In genomic region chr2:218168635-218169462, GRCh38 we compare ENCODE assay signal across 8 cellular contexts. TPM values are rescaled to one million over a fixed set of nuclear protein-coding genes. Genes with fewer than 3 reads are reported as not detected.
DNase-seq lines count a peak whose midpoint lies in the region; ATAC-seq and TF ChIP-seq lines count a peak whose summit lies in the region.

No MANE protein-coding gene starts in this region.

- H3K4me3 Mint-ChIP-seq in effector memory CD8-positive, alpha-beta T cell = no peak overlapping the region
- H3K4me3 Mint-ChIP-seq in nephron = no peak overlapping the region

- no peak for TF ChIP-seq POLR2A in thyroid gland (IDR thresholded peaks at IDR 0.05)

- no peaks in the 10 kb centered on the region for H3K27me3 ChIP-seq in thyroid gland

- peak overlapping the region in 1 of 2 donors; percentile 56 for H3K27ac Mint-ChIP-seq in effector memory CD8-positive, alpha-beta T cell
- no peak overlapping the region for H3K27ac Mint-ChIP-seq in nephron

- H3K36me3 Mint-ChIP-seq in effector memory CD8-positive, alpha-beta T cell (ENCODE audit: insufficient read depth) = peaks cover 5% of the 10 kb centered on the region
- no peaks in the 10 kb centered on the region for H3K36me3 Mint-ChIP-seq in nephron (ENCODE audit: low read depth)

- peak; percentile 72 for ATAC-seq in effector memory CD8-positive, alpha-beta T cell (replicated peaks)
- no peak for ATAC-seq in HG03442 (IDR thresholded peaks at IDR 0.05; ENCODE audit: unreplicated experiment)

- intact Hi-C loops in thyroid gland (cut with DNase I) = no loop called here

- WGBS in thyroid gland, 2 donors = 44 to 49% methylated on average over 9 of the region's 9 CpGs

- H3K36me3 ChIP-seq in thyroid gland = no peaks in the 10 kb centered on the region

- no peaks in the 10 kb centered on the region for H3K9me3 ChIP-seq in thyroid gland

- no peaks in the 10 kb centered on the region for H3K9me3 Mint-ChIP-seq in effector memory CD8-positive, alpha-beta T cell
- no peaks in the 10 kb centered on the region for H3K9me3 Mint-ChIP-seq in nephron

- no peaks in the 10 kb centered on the region for H3K4me1 ChIP-seq in thyroid gland

- H3K4me3 ChIP-seq in thyroid gland (replicated peaks in 1 of 3) = no peak overlapping the region

- peaks cover 13 to 35% of the 10 kb centered on the region in 2 donors for H3K27me3 Mint-ChIP-seq in effector memory CD8-positive, alpha-beta T cell
- H3K27me3 Mint-ChIP-seq in nephron (ENCODE audit: low read depth) = peaks cover 44% of the 10 kb centered on the region

- no peak overlapping the region for H3K27ac ChIP-seq in thyroid gland

- DNase-seq in Ammon's horn (ENCODE audit: low spot score) (peak; percentile 20), GM19238 (ENCODE audit: insufficient read length, low spot score) (peak; percentile 51), NCI-H748 (lab: John Stamatoyannopoulos, UW; ENCODE audit: unreplicated experiment) (peak; percentile 55), thyroid gland (peak; percentile 53 to 59)
- DNase-seq in activated CD4-positive, alpha-beta T cell treated with anti-CD3 and anti-CD28 coated beads, Interleukin-2, amount 50 U/mL, for 1 hour = peak; percentile 61
- DNase-seq in effector memory CD8-positive, alpha-beta T cell = peak; percentile 68 to 78 (median 77)

- TF ChIP-seq CTCF in nephron (IDR thresholded peaks at IDR 0.05; ENCODE audit: unreplicated experiment in 3 of 3) (peak; percentile 38 to 61 (median 48)), thyroid gland (IDR thresholded peaks at IDR 0.05) (peak in 5 of 6 experiments; percentile 38 to 76 (median 41))

- H3K4me1 Mint-ChIP-seq in effector memory CD8-positive, alpha-beta T cell (ENCODE audit: low read depth in 2 of 2) = peaks cover 25% of the 10 kb centered on the region in 2 donors
- H3K4me1 Mint-ChIP-seq in nephron = no peaks in the 10 kb centered on the region

RNA-seq across cellular contexts. Expression of gene CXCR1, which starts 2.1 kb away (rescaled TPM):
- under 1 TPM in 3 of 4 donors, not detected in 1; 0.13 to 0.50 (median 0.29) TPM for total RNA-seq in thyroid gland

RNA-seq across cellular contexts. Expression of gene CXCR2, which starts 43.0 kb away (rescaled TPM):
- under 1 TPM in 1 of 4 donors, not detected in 3; 0.59 TPM for total RNA-seq in thyroid gland

RNA-seq across cellular contexts. Expression of gene ARPC2, which starts 48.1 kb away (rescaled TPM):
- 100 to 1,000 TPM; 157 to 219 (median 170) TPM for total RNA-seq in thyroid gland

Comparison
In these comparisons a context has a peak if more than half of its experiments do, and no peak if none do; other contexts are left out.
1. DNase-seq: peak in every context shown above with its lines; median percentile 77 in effector memory CD8-positive, alpha-beta T cell; 61 in activated CD4-positive, alpha-beta T cell treated with anti-CD3 and anti-CD28 coated beads, Interleukin-2, amount 50 U/mL, for 1 hour; 56 in thyroid gland; 55 in NCI-H748; 51 in GM19238; 20 in Ammon's horn.